ENCODE assay signal across 8 cellular contexts in genomic region chr11:110026823-110027626, GRCh38.
DNase-seq lines count a peak whose midpoint lies in the region; ATAC-seq and TF ChIP-seq lines count a peak whose summit lies in the region.
"Had no signal": no experiment of that assay in that cellular context is flagged by ENCODE, and none has a peak within 500 bp of the region (broad histone marks: within the 10 kb centered on the region; RNA-seq: fewer than 3 reads in every experiment).

No MANE protein-coding gene starts in this region.

- intact Hi-C loops in spleen (cut with DNase I; ENCODE audit: low total_unique reads), result no loop called here

- ATAC-seq in HG02970 (IDR thresholded peaks at IDR 0.05; ENCODE audit: low FRiP score, unreplicated experiment) (peak; percentile 90), omental fat pad (ENCODE audit: low FRiP score) (no peak)

- TF ChIP-seq POLR2A in spleen (IDR thresholded peaks at IDR 0.05), result no peak

- no peak overlapping the region for H3K4me3 ChIP-seq in spleen

- peaks cover 0 to 6% (median 0%) of the 10 kb centered on the region in 6 donors for H3K4me1 ChIP-seq in spleen

- H3K27ac ChIP-seq in spleen, result no peak overlapping the region

- no peak for TF ChIP-seq CTCF in omental fat pad (IDR thresholded peaks at IDR 0.05)
- TF ChIP-seq CTCF in spleen (IDR thresholded peaks at IDR 0.05 in 8 of 11, conservative IDR thresholded peaks at IDR 0.05 in 3 of 11), result no peak

- H3K9me3 ChIP-seq in spleen, result peaks cover 0 to 23% (median 4%) of the 10 kb centered on the region in 8 donors

- DNase-seq in GM19238 (ENCODE audit: insufficient read length, low spot score) (peak; percentile 42), SK-MEL-5 (ENCODE audit: low read depth, low spot score) (peak; percentile 96), renal cortical epithelial cell (ENCODE audit: low read depth) (peak; percentile 81), omental fat pad (ENCODE audit: low spot score) (no peak), HuH-7 (ENCODE audit: low spot score) (no peak), spleen (no peak)
- DNase-seq: activated naive CD4-positive, alpha-beta T cell treated with anti-CD3 and anti-CD28 coated beads, Interleukin-2, amount 50 U/mL, for 16 hours had no signal

- peaks cover 0 to 31% (median 0%) of the 10 kb centered on the region in 7 donors for H3K27me3 ChIP-seq in spleen (replicated peaks in 1 of 7)

- in situ Hi-C loops in SK-MEL-5 (cut with HindIII; ENCODE audit: low pct_unique_long_range_greater_than_20kb, low sequenced_read_pairs), result no loop called here

- no peaks in the 10 kb centered on the region for H3K36me3 ChIP-seq in spleen

- 21 to 42% (median 31%) methylated on average over 2 of the region's 2 CpGs for WGBS in spleen, 5 donors

Comparison
In these comparisons a context has a peak if more than half of its experiments do, and no peak if none do; other contexts are left out.
1. DNase-seq: peak in GM19238 (single experiment), SK-MEL-5 (single experiment) and renal cortical epithelial cell (single experiment); none in omental fat pad (single experiment), HuH-7 (single experiment) and spleen (single experiment).